10 cellular contexts compared by ENCODE assay signal in genomic region chr2:119475857-119476244, GRCh38. TPM values are rescaled to one million over a fixed set of nuclear protein-coding genes. Genes with fewer than 3 reads are reported as not detected.
A peak's percentile ranks its signal among the peaks of the same experiment; 100 is the strongest.
DNase-seq lines count a peak whose midpoint lies in the region; ATAC-seq lines count a peak whose summit lies in the region.
"Had no signal": no experiment of that assay in that cellular context is flagged by ENCODE, and none has a peak within 500 bp of the region (broad histone marks: within the 10 kb centered on the region; RNA-seq: fewer than 3 reads in every experiment).

No MANE protein-coding gene starts in this region.

- peaks cover 6% of the 10 kb centered on the region for H3K4me1 Mint-ChIP-seq in stimulated activated naive CD8-positive, alpha-beta T cell treated with anti-CD3 and anti-CD28 coated beads, Interleukin-15, amount 100 ng/mL, for 72 hours

- H4K91ac ChIP-seq in neuronal stem cell (ENCODE audit: low read depth, low read length, poor library complexity), result no peak overlapping the region

- H3K4me2 ChIP-seq in neuronal stem cell (ENCODE audit: insufficient read depth, low read length, poor library complexity, severe bottlenecking), result no peak overlapping the region

- peaks cover 0 to 6% of the 10 kb centered on the region in 2 donors for H3K4me1 ChIP-seq in neuronal stem cell (ENCODE audit: control insufficient read depth in 2 of 2, insufficient read depth in 1 of 2, low read depth in 1 of 2, low read length in 2 of 2)

- no CpG with 5 or more reads among the region's 6 CpGs for WGBS in neuronal stem cell (ENCODE audit: extremely low coverage in 2 of 2, insufficient read length in 2 of 2, insufficient replicate concordance in 1 of 2), 2 donors

- no peak overlapping the region for H2BK5ac ChIP-seq in neuronal stem cell (ENCODE audit: low read length)

- peaks cover 17% of the 10 kb centered on the region for H3K27me3 Mint-ChIP-seq in stimulated activated naive CD8-positive, alpha-beta T cell treated with anti-CD3 and anti-CD28 coated beads, Interleukin-15, amount 100 ng/mL, for 72 hours

- H3K23ac ChIP-seq in neuronal stem cell (ENCODE audit: low read depth, low read length, poor library complexity), result no peak overlapping the region

- no peaks in the 10 kb centered on the region for H3K9me3 Mint-ChIP-seq in stimulated activated naive CD8-positive, alpha-beta T cell treated with anti-CD3 and anti-CD28 coated beads, Interleukin-15, amount 100 ng/mL, for 72 hours

- H3K79me1 ChIP-seq in neuronal stem cell (ENCODE audit: low read depth, low read length), result no peaks in the 10 kb centered on the region

- no peaks in the 10 kb centered on the region for H3K9me3 ChIP-seq in SK-N-MC (ENCODE audit: low read depth, low read length)
- H3K9me3 ChIP-seq in neuronal stem cell (replicated peaks in 1 of 2; ENCODE audit: control insufficient read depth in 2 of 2, insufficient read depth in 1 of 2, low read depth in 1 of 2, low read length in 2 of 2), result no peaks in the 10 kb centered on the region

- H3K27me3 ChIP-seq in neuronal stem cell (ENCODE audit: control insufficient read depth in 3 of 3, insufficient read depth in 3 of 3, low read depth in 1 of 3, low read length in 3 of 3), result peaks cover 0 to 20% (median 0%) of the 10 kb centered on the region in 3 experiments

- no peak overlapping the region for H4K8ac ChIP-seq in neuronal stem cell (ENCODE audit: low read depth, low read length)

- no peak overlapping the region for H2BK12ac ChIP-seq in neuronal stem cell (ENCODE audit: low read length)

- peak; percentile 21 for ATAC-seq in stimulated activated naive CD8-positive, alpha-beta T cell treated with anti-CD3 and anti-CD28 coated beads, Interleukin-15, amount 100 ng/mL, for 72 hours
- no peak for ATAC-seq in stimulated activated naive CD8-positive, alpha-beta T cell treated with anti-CD3 and anti-CD28 coated beads, Interleukin-15, Interleukin-2, amounts not matched to agents 100 U/mL and 50 U/mL, for 24 hours

- H3K4ac ChIP-seq in neuronal stem cell (ENCODE audit: low read length), result no peak overlapping the region

- H2BK15ac ChIP-seq in neuronal stem cell (ENCODE audit: low read length), result no peak overlapping the region

- H2AFZ ChIP-seq in neuronal stem cell (ENCODE audit: low read length), result peak overlapping the region; percentile 56

- no peak overlapping the region for H2AK5ac ChIP-seq in neuronal stem cell (ENCODE audit: low read depth, low read length)

- H3K36me3 ChIP-seq in SK-N-MC (ENCODE audit: insufficient read depth, low read length), result no peaks in the 10 kb centered on the region
- no peaks in the 10 kb centered on the region for H3K36me3 ChIP-seq in neuronal stem cell (replicated peaks in 1 of 2; ENCODE audit: control insufficient read depth in 2 of 2, insufficient read depth in 2 of 2, low read length in 2 of 2)

- H3K18ac ChIP-seq in neuronal stem cell (ENCODE audit: low read length), result no peak overlapping the region

- H3K27ac Mint-ChIP-seq in stimulated activated naive CD8-positive, alpha-beta T cell treated with anti-CD3 and anti-CD28 coated beads, Interleukin-15, amount 100 ng/mL, for 72 hours, result peak overlapping the region in 1 of 2 donors; percentile 28

- no peak overlapping the region for H3K4me3 Mint-ChIP-seq in stimulated activated naive CD8-positive, alpha-beta T cell treated with anti-CD3 and anti-CD28 coated beads, Interleukin-15, amount 100 ng/mL, for 72 hours

- H2BK120ac ChIP-seq in neuronal stem cell (ENCODE audit: low read depth, low read length), result no peak overlapping the region

- H3K4me3 ChIP-seq in SK-N-MC, result no peak overlapping the region
- no peak overlapping the region for H3K4me3 ChIP-seq in neuronal stem cell (ENCODE audit: low read length in 2 of 2)

- H3K27ac ChIP-seq in SK-N-MC, result peak overlapping the region; percentile 54; the same call in 1 of the 2 replicates
- no peak overlapping the region for H3K27ac ChIP-seq in neuronal stem cell (replicated peaks; ENCODE audit: low read length)

- no peak for DNase-seq in stimulated activated naive CD8-positive, alpha-beta T cell treated with anti-CD3 and anti-CD28 coated beads, Interleukin-15, amount 100 ng/mL, for 72 hours
- no peak for DNase-seq in stimulated activated naive CD8-positive, alpha-beta T cell treated with anti-CD3 and anti-CD28 coated beads, Interleukin-15, Interleukin-2, amounts not matched to agents 100 U/mL and 50 U/mL, for 24 hours
- DNase-seq in SK-N-MC (ENCODE audit: low read depth, low spot score) (no peak), neuronal stem cell (ENCODE audit: low spot score) (no peak), NCI-H1694 (lab: John Stamatoyannopoulos, UW) (no peak), NCI-H1417 (lab: John Stamatoyannopoulos, UW) (no peak), NCI-H146 (lab: John Stamatoyannopoulos, UW) (no peak)
- DNase-seq: NCI-H1105; NCI-H187 treated with DMSO at 0.1 percent for 48 hours; NK-92 treated with Interleukin-12 subunit alpha and Interleukin-12 subunit beta, amount 100 ng/mL, for 24 hours had no signal

- H3K14ac ChIP-seq in neuronal stem cell (ENCODE audit: low read length), result no peak overlapping the region

- H3K9ac ChIP-seq in SK-N-MC (ENCODE audit: insufficient read length) (no peak overlapping the region), neuronal stem cell (ENCODE audit: low read depth, low read length, poor library complexity) (no peak overlapping the region)

RNA-seq across cellular contexts. Expression of gene TMEM37, which starts 44.2 kb away (rescaled TPM):
- 0.71 TPM for polyA plus RNA-seq in neuronal stem cell (2013, experiment 1 of 2)
- 0.58 TPM for polyA plus RNA-seq in neuronal stem cell (2013, experiment 2 of 2)

RNA-seq across cellular contexts. Expression of gene SCTR, which starts 48.4 kb away (rescaled TPM):
- polyA plus RNA-seq in neuronal stem cell (2013, experiment 1 of 2), result not detected
- polyA plus RNA-seq in neuronal stem cell (2013, experiment 2 of 2), result not detected
